ENCODE assay signal across 20 cellular contexts in the genomic region with DNA sequence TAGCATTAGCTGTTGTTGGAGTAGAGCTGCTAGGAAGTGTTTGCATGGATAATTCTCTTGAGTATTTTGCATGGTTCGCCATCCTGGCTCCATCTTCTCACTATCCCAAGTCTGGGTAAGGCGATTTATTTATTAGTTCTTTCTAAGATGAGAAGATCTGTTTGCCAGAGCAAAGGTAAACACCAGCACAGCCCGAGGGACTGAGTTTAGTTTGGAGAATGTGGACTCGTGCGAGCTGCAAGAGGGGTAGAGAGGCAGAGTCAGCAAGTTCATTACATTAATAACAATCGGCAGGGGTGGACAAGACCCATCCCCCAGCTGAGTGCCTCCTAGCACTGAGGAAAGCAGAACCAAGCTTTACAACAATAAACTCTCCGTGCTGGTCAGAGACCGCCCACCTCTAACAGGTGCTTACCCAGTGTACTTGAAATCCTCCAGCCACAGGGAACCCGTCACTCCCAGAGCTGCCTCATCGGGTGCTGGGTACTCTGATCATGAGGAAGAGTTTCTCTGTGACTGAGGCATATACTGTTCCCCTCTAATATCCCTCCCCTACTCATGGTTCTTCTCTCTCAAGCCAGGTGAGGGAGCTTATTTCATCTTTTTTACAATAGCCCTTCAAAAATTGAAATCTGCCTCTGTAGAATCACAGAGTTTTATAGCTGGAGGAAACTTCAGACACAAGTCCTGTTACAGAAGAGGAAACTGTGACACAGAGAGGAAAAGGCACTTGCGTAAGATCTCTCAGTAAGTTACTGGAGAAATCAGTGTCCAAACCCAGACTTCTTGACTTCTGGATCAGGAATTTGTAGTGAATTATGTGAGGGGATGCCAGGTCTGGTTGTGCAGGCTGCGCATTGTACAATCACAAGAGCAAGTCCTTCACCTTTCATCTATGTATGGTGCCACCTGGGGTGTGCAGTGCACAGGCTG. TPM values are rescaled to one million over a fixed set of nuclear protein-coding genes. Genes with fewer than 3 reads are reported as not detected.
DNase-seq lines count a peak whose midpoint lies in the region; ATAC-seq and TF ChIP-seq lines count a peak whose summit lies in the region.
"Had no signal": no experiment of that assay in that cellular context is flagged by ENCODE, and none has a peak within 500 bp of the region (broad histone marks: within the 10 kb centered on the region; RNA-seq: fewer than 3 reads in every experiment).

No MANE protein-coding gene starts in this region.

- no peak overlapping the region for H3K9ac ChIP-seq in colonic mucosa (ENCODE audit: low read depth in 2 of 2, low read length in 2 of 2)

- ATAC-seq in GM19463 (IDR thresholded peaks at IDR 0.05; ENCODE audit: unreplicated experiment), result no peak
- no peak for ATAC-seq in HG03095 (IDR thresholded peaks at IDR 0.05; ENCODE audit: unreplicated experiment)
- ATAC-seq in HG02852 (IDR thresholded peaks at IDR 0.05; ENCODE audit: unreplicated experiment), result no peak
- ATAC-seq: activated CD4-positive, alpha-beta T cell treated with anti-CD3 and anti-CD28 coated beads for 36 hours; K562; left colon; natural killer cell treated with Interleukin-12 subunit alpha and Interleukin-12 subunit beta and Interleukin-15 and Interleukin-18, amount 100 ng/mL, for 72 hours; stimulated activated naive CD8-positive, alpha-beta T cell treated with anti-CD3 and anti-CD28 coated beads, Interleukin-15, Interleukin-2, amounts not matched to agents 100 U/mL and 50 U/mL, for 24 hours had no signal

- H3K4me3 Mint-ChIP-seq in neural crest cell, result no peak overlapping the region
- H3K4me3 Mint-ChIP-seq: activated CD4-positive, alpha-beta T cell treated with anti-CD3 and anti-CD28 coated beads for 36 hours; activated naive CD8-positive, alpha-beta T cell treated with anti-CD3 and anti-CD28 coated beads, Interleukin-2, amount 10 ng/mL, durations not matched to agents 7 days and 5 days; CD4-positive, alpha-beta memory T cell; central memory CD8-positive, alpha-beta T cell; natural killer cell treated with Interleukin-12 subunit alpha and Interleukin-12 subunit beta and Interleukin-15 and Interleukin-18, amount 100 ng/mL, for 72 hours had no signal

- H3K27me3 Mint-ChIP-seq in neural crest cell (ENCODE audit: low read depth), result peaks cover 47% of the 10 kb centered on the region

- H3K27ac ChIP-seq in colonic mucosa, result no peak overlapping the region
- H3K27ac ChIP-seq: epithelial cell of prostate had no signal

- H3K4me1 ChIP-seq in colonic mucosa, result no peaks in the 10 kb centered on the region

- H3K4me1 Mint-ChIP-seq in neural crest cell, result peaks cover 12% of the 10 kb centered on the region
- H3K4me1 Mint-ChIP-seq: activated CD4-positive, alpha-beta T cell treated with anti-CD3 and anti-CD28 coated beads for 36 hours; activated naive CD8-positive, alpha-beta T cell treated with anti-CD3 and anti-CD28 coated beads, Interleukin-2, amount 10 ng/mL, durations not matched to agents 7 days and 5 days; CD4-positive, alpha-beta memory T cell; central memory CD8-positive, alpha-beta T cell had no signal

- TF ChIP-seq CTCF in epithelial cell of esophagus (IDR thresholded peaks at IDR 0.05; ENCODE audit: insufficient read depth, low read depth, low read length, missing control alignments) (no peak), neural crest cell (conservative IDR thresholded peaks at IDR 0.05) (no peak), colonic mucosa (IDR thresholded peaks at IDR 0.05) (no peak)

- no peaks in the 10 kb centered on the region for H3K9me3 Mint-ChIP-seq in neural crest cell
- H3K9me3 Mint-ChIP-seq: activated naive CD8-positive, alpha-beta T cell treated with anti-CD3 and anti-CD28 coated beads, Interleukin-2, amount 10 ng/mL, durations not matched to agents 7 days and 5 days; CD4-positive, alpha-beta memory T cell; central memory CD8-positive, alpha-beta T cell; natural killer cell treated with Interleukin-12 subunit alpha and Interleukin-12 subunit beta and Interleukin-15 and Interleukin-18, amount 100 ng/mL, for 72 hours had no signal

- no peak overlapping the region for H3K4me3 ChIP-seq in H7 (ENCODE audit: insufficient read depth, low read depth, low read length)
- no peak overlapping the region for H3K4me3 ChIP-seq in epithelial cell of esophagus (ENCODE audit: low read length)
- H3K4me3 ChIP-seq in colonic mucosa, result no peak overlapping the region
- H3K4me3 ChIP-seq: K562 had no signal

- H3K27ac Mint-ChIP-seq in neural crest cell (ENCODE audit: unreplicated experiment), result peak overlapping the region; percentile 73
- H3K27ac Mint-ChIP-seq: activated CD4-positive, alpha-beta T cell treated with anti-CD3 and anti-CD28 coated beads for 36 hours; activated naive CD8-positive, alpha-beta T cell treated with anti-CD3 and anti-CD28 coated beads, Interleukin-2, amount 10 ng/mL, durations not matched to agents 7 days and 5 days; CD4-positive, alpha-beta memory T cell; natural killer cell treated with Interleukin-12 subunit alpha and Interleukin-12 subunit beta and Interleukin-15 and Interleukin-18, amount 100 ng/mL, for 72 hours had no signal

- DNase-seq in H7 (peak; percentile 60), NCI-H345 (lab: John Stamatoyannopoulos, UW) (peak; percentile 37), epithelial cell of esophagus (ENCODE audit: low read depth) (peak; percentile 11), neural crest cell (ENCODE audit: low read depth, low spot score) (no peak), colonic mucosa (no peak)
- DNase-seq: activated CD4-positive, alpha-beta T cell treated with anti-CD3 and anti-CD28 coated beads for 36 hours; activated naive CD8-positive, alpha-beta T cell treated with anti-CD3 and anti-CD28 coated beads, Interleukin-2, amount 10 ng/mL, durations not matched to agents 7 days and 5 days; CD4-positive, alpha-beta memory T cell; hippocampal formation; left colon; NCI-H2081 treated with DMSO at 0.1 percent for 48 hours; stimulated activated naive CD8-positive, alpha-beta T cell treated with anti-CD3 and anti-CD28 coated beads, Interleukin-15, Interleukin-2, amounts not matched to agents 100 U/mL and 50 U/mL, for 24 hours had no signal

- H3K36me3 ChIP-seq in H7 (replicated peaks; ENCODE audit: control insufficient read depth, insufficient read depth, low read length), result peaks cover 8% of the 10 kb centered on the region
- no peaks in the 10 kb centered on the region for H3K36me3 ChIP-seq in colonic mucosa

- no peaks in the 10 kb centered on the region for H3K9me3 ChIP-seq in colonic mucosa

- no peaks in the 10 kb centered on the region for H3K36me3 Mint-ChIP-seq in neural crest cell (ENCODE audit: low read depth)
- H3K36me3 Mint-ChIP-seq: activated naive CD8-positive, alpha-beta T cell treated with anti-CD3 and anti-CD28 coated beads, Interleukin-2, amount 10 ng/mL, durations not matched to agents 7 days and 5 days; CD4-positive, alpha-beta memory T cell; natural killer cell treated with Interleukin-12 subunit alpha and Interleukin-12 subunit beta and Interleukin-15 and Interleukin-18, amount 100 ng/mL, for 72 hours had no signal

- intact Hi-C loops in colonic mucosa (cut with DNase I), result no loop called here

- no peaks in the 10 kb centered on the region for H3K27me3 ChIP-seq in H7 (ENCODE audit: control insufficient read depth, insufficient read depth, low read length)
- H3K27me3 ChIP-seq in colonic mucosa, result no peaks in the 10 kb centered on the region

RNA-seq across cellular contexts. Expression of a gene that starts 4.4 kb away (rescaled TPM):
- 19.8 and 25.8 TPM in 2 replicates for total RNA-seq in H7 (2014; rRNA removed; shearing (Covaris generic))
- total RNA-seq in neural crest cell (0.27 and 0.61 TPM in 2 replicates), colonic mucosa (1 to 10 TPM; 4.4 to 8.7 TPM)
- total RNA-seq: natural killer cell treated with Interleukin-12 subunit alpha and Interleukin-12 subunit beta and Interleukin-15 and Interleukin-18, amount 100 ng/mL, for 72 hours; T-helper 1 cell treated with Interleukin-12 subunit alpha and Interleukin-12 subunit beta and Interleukin-4 antibody, amounts not matched to agents 30 ng/mL and 1 ng/mL, for 36 hours had no signal

Comparison
In these comparisons a context has a peak if more than half of its experiments do, and no peak if none do; other contexts are left out.
1. DNase-seq: peak in H7 (single experiment), NCI-H345 (single experiment) and epithelial cell of esophagus (single experiment); none in neural crest cell (single experiment) and colonic mucosa (single experiment).